19 cellular contexts compared by ENCODE assay signal in genomic region chr6:34106421-34106820, GRCh38. TPM values are rescaled to one million over a fixed set of nuclear protein-coding genes. Genes with fewer than 3 reads are reported as not detected.
DNase-seq lines count a peak whose midpoint lies in the region; TF ChIP-seq lines count a peak whose summit lies in the region.
"Had no signal": no experiment of that assay in that cellular context is flagged by ENCODE, and none has a peak within 500 bp of the region (broad histone marks: within the 10 kb centered on the region; RNA-seq: fewer than 3 reads in every experiment).

No MANE protein-coding gene starts in this region.

- no peaks in the 10 kb centered on the region for H3K4me1 Mint-ChIP-seq in neural crest cell
- H3K4me1 Mint-ChIP-seq: CD14-positive monocyte; CD4-positive, alpha-beta memory T cell; CD4-positive, CD25-positive, alpha-beta regulatory T cell; CD8-positive, alpha-beta memory T cell had no signal

- TF ChIP-seq CTCF in neural crest cell (conservative IDR thresholded peaks at IDR 0.05), result no peak

- H3K27ac Mint-ChIP-seq in neural crest cell (ENCODE audit: unreplicated experiment), result peak overlapping the region; percentile 75
- H3K27ac Mint-ChIP-seq: CD4-positive, CD25-positive, alpha-beta regulatory T cell; CD8-positive, alpha-beta memory T cell had no signal

- no peak overlapping the region for H3K4me3 Mint-ChIP-seq in neural crest cell
- H3K4me3 Mint-ChIP-seq: CD14-positive monocyte; CD4-positive, alpha-beta memory T cell; CD4-positive, CD25-positive, alpha-beta regulatory T cell; CD8-positive, alpha-beta memory T cell had no signal

- peaks cover 9% of the 10 kb centered on the region for H3K27me3 Mint-ChIP-seq in neural crest cell (ENCODE audit: low read depth)

- H3K9me3 Mint-ChIP-seq in neural crest cell, result no peaks in the 10 kb centered on the region
- H3K9me3 Mint-ChIP-seq: CD14-positive monocyte; CD4-positive, alpha-beta memory T cell; CD4-positive, CD25-positive, alpha-beta regulatory T cell; CD8-positive, alpha-beta memory T cell had no signal

- DNase-seq in NCI-H146 (lab: John Stamatoyannopoulos, UW), result peak; percentile 11
- no peak for DNase-seq in NCI-H146 treated with DMSO at 0.1 percent for 48 hours (lab: John Stamatoyannopoulos, UW; ENCODE audit: unreplicated experiment)
- DNase-seq in NCI-H69 (lab: John Stamatoyannopoulos, UW), result peak; percentile 70
- no peak for DNase-seq in neural crest cell (ENCODE audit: low read depth, low spot score)
- no peak for DNase-seq in iPS-NIHi7 (ENCODE audit: extremely low spot score)
- no peak for DNase-seq in activated T-cell treated with anti-CD3 and anti-CD28 coated beads for 4 hours
- DNase-seq: BE2C; CD4-positive, alpha-beta memory T cell; CD4-positive, CD25-positive, alpha-beta regulatory T cell; CD8-positive, alpha-beta memory T cell; COR-L47; DMS 273 treated with DMSO at 0.1 percent for 48 hours; DMS153; DMS53; DMS79; DND-41; EL; GDM1 had no signal

- no peaks in the 10 kb centered on the region for H3K36me3 Mint-ChIP-seq in neural crest cell (ENCODE audit: low read depth)
- H3K36me3 Mint-ChIP-seq: CD14-positive monocyte; CD4-positive, alpha-beta memory T cell; CD4-positive, CD25-positive, alpha-beta regulatory T cell; CD8-positive, alpha-beta memory T cell had no signal

RNA-seq across cellular contexts. Expression of gene GRM4, which starts 39.5 kb away (rescaled TPM):
- total RNA-seq in neural crest cell, result not detected in 2 replicates
- total RNA-seq: CD4-positive, CD25-positive, alpha-beta regulatory T cell; CD8-positive, alpha-beta memory T cell had no signal

Comparison
In these comparisons a context has a peak if more than half of its experiments do, and no peak if none do; other contexts are left out.
1. DNase-seq: peak in NCI-H146 (single experiment) and NCI-H69 (single experiment); none in NCI-H146 treated with DMSO at 0.1 percent for 48 hours (single experiment), neural crest cell (single experiment), iPS-NIHi7 (single experiment) and activated T-cell treated with anti-CD3 and anti-CD28 coated beads for 4 hours (single experiment).